In genomic region chr1:205652984-205653383, GRCh38 we compare ENCODE assay signal across 20 cellular contexts. TPM values are rescaled to one million over a fixed set of nuclear protein-coding genes. Genes with fewer than 3 reads are reported as not detected.
DNase-seq lines count a peak whose midpoint lies in the region; ATAC-seq and TF ChIP-seq lines count a peak whose summit lies in the region.
"Had no signal": no experiment of that assay in that cellular context is flagged by ENCODE, and none has a peak within 500 bp of the region (broad histone marks: within the 10 kb centered on the region; RNA-seq: fewer than 3 reads in every experiment).

No MANE protein-coding gene starts in this region.

- 62 to 71% methylated on average over 11 of the region's 11 CpGs for WGBS in heart right ventricle, 2 donors

- ATAC-seq in heart right ventricle = no peak
- ATAC-seq in GM18502 (IDR thresholded peaks at IDR 0.05; ENCODE audit: poor library complexity, unreplicated experiment) = no peak
- ATAC-seq in GM18517 (IDR thresholded peaks at IDR 0.05; ENCODE audit: unreplicated experiment) = no peak
- ATAC-seq: A549, HCT116, K562 had no signal

- intact Hi-C loops in cardiac septum (cut with DNase I) (no loop called here), heart right ventricle (cut with DNase I) (loop anchor here in 2 of 10 donors (1.0 to 10.0 kb wide), 2 partner anchors 57 to 452 kb away; no protein-coding TSS in a partner anchor)

- H3K36me3 ChIP-seq in heart right ventricle = no peaks in the 10 kb centered on the region
- no peaks in the 10 kb centered on the region for H3K36me3 ChIP-seq in MG63

- no peaks in the 10 kb centered on the region for H3K9me3 ChIP-seq in heart right ventricle
- no peaks in the 10 kb centered on the region for H3K9me3 ChIP-seq in MG63
- H3K9me3 ChIP-seq: A549, Caco-2 had no signal

- DNase-seq in cardiac septum (ENCODE audit: low spot score) (peak; percentile 4), heart right ventricle (no peak), MG63 (peak; percentile 39), fibroblast of villous mesenchyme (ENCODE audit: low read depth) (peak; percentile 38)
- no peak for DNase-seq in stimulated activated CD8-positive, alpha-beta memory T cell treated with anti-CD3 and anti-CD28 coated beads, Interleukin-4, amount 100 ng/mL, for 48 hours
- DNase-seq: AML-193; Caco-2; CD4-positive, alpha-beta T cell; GF-D8; GOT3; H7 had no signal

- no peak overlapping the region for H3K4me3 ChIP-seq in heart right ventricle
- no peak overlapping the region for H3K4me3 ChIP-seq in MG63
- H3K4me3 ChIP-seq in fibroblast of villous mesenchyme (ENCODE audit: low read depth, low read length) = no peak overlapping the region
- H3K4me3 ChIP-seq: A549, K562 had no signal

- H3K27ac ChIP-seq in heart right ventricle = no peak overlapping the region
- H3K27ac ChIP-seq in VCaP = peak overlapping the region; percentile 18
- H3K27ac ChIP-seq: 22Rv1, A549, C4-2B, HL-60 had no signal

- H3K4me1 ChIP-seq in heart right ventricle = peaks cover 0 to 4% (median 0%) of the 10 kb centered on the region in 9 donors
- H3K4me1 ChIP-seq: A549, Caco-2 had no signal

- H3K27me3 ChIP-seq in heart right ventricle = no peaks in the 10 kb centered on the region
- H3K27me3 ChIP-seq in MG63 = no peaks in the 10 kb centered on the region

- TF ChIP-seq CTCF in heart right ventricle (IDR thresholded peaks at IDR 0.05) (no peak), VCaP (conservative IDR thresholded peaks at IDR 0.05) (no peak), fibroblast of villous mesenchyme (IDR thresholded peaks at IDR 0.05; ENCODE audit: insufficient read depth, low read depth, low read length) (no peak)

RNA-seq across cellular contexts. Expression of gene ELK4, which starts 21.2 kb away (rescaled TPM):
- total RNA-seq in cardiac septum (42.3 TPM), heart right ventricle (10 to 100 TPM; 34.2 to 45.6 (median 40.2) TPM), fibroblast of villous mesenchyme (23.5 and 30.2 TPM in 2 replicates)
- polyA plus RNA-seq in heart right ventricle = 1 to 10 TPM; 4.7 to 5.9 TPM
- 16.5 and 20.9 TPM in 2 replicates for total RNA-seq in MG63 (2014; rRNA removed; shearing (Covaris generic); ENCODE audit: low replicate concordance)

RNA-seq across cellular contexts. Expression of gene SLC45A3, which starts 27.3 kb away (rescaled TPM):
- total RNA-seq in cardiac septum (1.8 TPM), heart right ventricle (1 to 10 TPM; 1.4 to 7.9 (median 2.2) TPM), fibroblast of villous mesenchyme (3.2 and 5.2 TPM in 2 replicates)
- 1 to 10 TPM; 1.8 to 4.5 TPM for polyA plus RNA-seq in heart right ventricle
- 1.7 and 3.2 TPM in 2 replicates for total RNA-seq in MG63 (2014; rRNA removed; shearing (Covaris generic); ENCODE audit: low replicate concordance)

Comparison
In these comparisons a context has a peak if more than half of its experiments do, and no peak if none do; other contexts are left out.
1. DNase-seq: peak in cardiac septum (single experiment), MG63 (single experiment) and fibroblast of villous mesenchyme (single experiment); none in heart right ventricle (0 of 2) and stimulated activated CD8-positive, alpha-beta memory T cell treated with anti-CD3 and anti-CD28 coated beads, Interleukin-4, amount 100 ng/mL, for 48 hours (single experiment).